15 cellular contexts compared by ENCODE assay signal in the genomic region with DNA sequence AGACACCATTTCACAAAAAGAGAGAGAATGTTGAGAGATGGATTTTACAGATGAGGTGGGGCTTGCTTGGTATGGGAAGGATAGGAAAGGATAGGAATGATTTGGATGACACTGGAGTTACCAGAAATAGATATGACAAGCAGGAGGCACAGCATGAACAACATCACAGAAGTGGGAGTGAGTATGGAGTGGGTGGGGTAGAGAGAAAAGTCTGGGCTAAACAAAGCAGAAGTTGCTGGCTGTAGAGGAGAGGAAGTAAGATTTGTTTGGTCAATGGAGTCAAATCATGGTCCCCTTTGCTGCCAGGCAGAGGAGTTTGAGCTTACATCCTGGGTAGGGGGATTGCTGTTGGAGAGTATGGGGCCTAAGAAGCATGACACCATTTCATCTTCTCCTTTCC.
"Had no signal": no experiment of that assay in that cellular context is flagged by ENCODE, and none has a peak within 500 bp of the region (broad histone marks: within the 10 kb centered on the region; RNA-seq: fewer than 3 reads in every experiment).

No MANE protein-coding gene starts in this region.

- DNase-seq: activated CD4-positive, alpha-beta T cell treated with anti-CD3 and anti-CD28 coated beads, Interleukin-2, amount 50 U/mL, for 1 hour; activated CD8-positive, alpha-beta memory T cell treated with anti-CD3 and anti-CD28 coated beads, Interleukin-2, amount 50 U/mL, for 48 hours; activated effector memory CD4-positive, alpha-beta T cell treated with anti-CD3 and anti-CD28 coated beads, Interleukin-2, amount 50 U/mL, for 16 hours; activated naive CD4-positive, alpha-beta T cell treated with anti-CD3 and anti-CD28 coated beads, Interleukin-2, amount 50 U/mL, for 16 hours; activated T-cell treated with anti-CD3 and anti-CD28 coated beads, Interleukin-2, amount 50 U/mL, for 48 hours; foreskin keratinocyte; left colon; retina; stimulated activated naive CD4-positive, alpha-beta T cell had no signal

- H3K9me3 ChIP-seq: ascending aorta had no signal

- H3K4me2 ChIP-seq: hepatocyte had no signal

- H3K4me3 ChIP-seq: ascending aorta, coronary artery, hepatocyte, lung had no signal

- H2AFZ ChIP-seq: hepatocyte had no signal

- H3K4me3 Mint-ChIP-seq: mesothelial cell of epicardium, nephron had no signal

- H3K9me3 Mint-ChIP-seq: nephron had no signal

- ATAC-seq: foreskin keratinocyte, left colon had no signal

- H3K27ac ChIP-seq: ascending aorta, coronary artery, foreskin keratinocyte, hepatocyte had no signal

- H3K36me3 ChIP-seq: ascending aorta had no signal

- H3K4me1 Mint-ChIP-seq: mesothelial cell of epicardium, nephron had no signal

- H3K79me2 ChIP-seq: hepatocyte had no signal

- H3K36me3 Mint-ChIP-seq: mesothelial cell of epicardium had no signal

- H3K4me1 ChIP-seq: foreskin keratinocyte had no signal

- H3K27ac Mint-ChIP-seq: mesothelial cell of epicardium, nephron had no signal

- H3K27me3 ChIP-seq: ascending aorta, foreskin keratinocyte, hepatocyte had no signal
